Comparison of ENCODE assay signal across 18 cellular contexts in the genomic region with DNA sequence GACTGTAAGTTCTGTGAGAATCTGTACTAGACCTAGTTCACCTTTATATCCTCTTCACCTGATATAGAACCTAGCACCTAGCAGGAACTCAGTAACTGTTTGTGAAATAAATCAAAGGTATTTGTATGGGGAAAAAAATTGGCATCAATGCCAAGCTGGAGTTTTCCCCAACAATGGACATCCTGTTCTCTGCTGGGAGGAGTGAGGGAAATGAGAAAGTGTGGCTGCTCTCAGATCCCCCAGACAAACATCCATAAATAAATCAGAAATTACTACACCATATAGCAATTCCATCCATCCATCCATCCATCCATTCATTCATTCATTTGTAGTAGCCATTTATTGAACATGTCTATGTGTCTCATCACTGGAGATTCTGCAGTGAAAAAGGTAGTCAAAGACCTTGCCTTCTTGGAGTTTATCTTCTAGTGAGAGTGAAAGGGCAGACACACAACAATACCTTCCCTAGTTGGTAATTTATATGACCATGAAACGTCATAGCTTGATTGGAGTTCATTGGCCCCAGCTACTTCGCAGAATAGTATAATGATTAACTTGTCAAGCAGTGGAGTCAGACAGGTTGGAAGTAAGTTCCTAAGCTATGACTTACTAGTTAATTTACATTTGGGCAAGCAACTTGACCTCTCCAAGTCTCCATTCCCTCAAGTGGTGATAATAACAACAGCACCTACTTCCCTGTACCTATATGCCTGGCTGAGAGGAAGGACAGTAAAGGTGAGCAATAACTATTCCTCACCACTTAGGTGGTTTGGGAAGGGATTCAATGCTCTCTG.
"Had no signal": no experiment of that assay in that cellular context is flagged by ENCODE, and none has a peak within 500 bp of the region (broad histone marks: within the 10 kb centered on the region; RNA-seq: fewer than 3 reads in every experiment).

No MANE protein-coding gene starts in this region.

- ATAC-seq: activated CD4-positive, CD25-positive, alpha-beta regulatory T cell treated with anti-CD3 and anti-CD28 coated beads, Interleukin-2, amount 50 U/mL, for 24 hours; activated naive CD8-positive, alpha-beta T cell treated with anti-CD3 and anti-CD28 coated beads, Interleukin-2, amount 50 U/mL, for 24 hours; activated T-helper 17 cell treated with anti-CD3 and anti-CD28 coated beads, Interleukin-2, amount 50 U/mL, for 72 hours; natural killer cell treated with Interleukin-12 subunit alpha and Interleukin-12 subunit beta and Interleukin-15 and Interleukin-18, amount 100 ng/mL, for 72 hours; right cardiac atrium had no signal

- H3K4me1 ChIP-seq: left ventricle myocardium inferior, SJCRH30, testis had no signal

- H3K27me3 ChIP-seq: cardiac muscle cell, testis, upper lobe of left lung had no signal

- H3K4me3 ChIP-seq: cardiac muscle cell, left ventricle myocardium inferior, SJCRH30, skin epidermis, testis, upper lobe of left lung had no signal

- H3K9me3 ChIP-seq: left ventricle myocardium inferior, SJCRH30, testis, upper lobe of left lung had no signal

- H3K4me1 Mint-ChIP-seq: activated naive CD8-positive, alpha-beta T cell treated with anti-CD3 and anti-CD28 coated beads, Interleukin-2, amount 50 U/mL, for 24 hours; activated T-helper 17 cell treated with anti-CD3 and anti-CD28 coated beads, Interleukin-2, amount 50 U/mL, for 72 hours; immature natural killer cell had no signal

- DNase-seq: activated naive CD4-positive, alpha-beta T cell treated with Interleukin-2 at 50 U/mL for 16 hours; activated naive CD8-positive, alpha-beta T cell treated with anti-CD3 and anti-CD28 coated beads, Interleukin-2, amount 50 U/mL, for 24 hours; activated T-cell treated with anti-CD3 and anti-CD28 coated beads for 4 hours; aorta; immature natural killer cell; left ventricle myocardium inferior; mesenchymal stem cell; right cardiac atrium; SJCRH30; stimulated activated CD4-positive, alpha-beta T cell treated with anti-CD3 and anti-CD28 coated beads, Interleukin-4, amount 100 ng/mL, for 24 hours; testis; upper lobe of left lung had no signal

- H3K36me3 Mint-ChIP-seq: immature natural killer cell; natural killer cell treated with Interleukin-12 subunit alpha and Interleukin-12 subunit beta and Interleukin-15 and Interleukin-18, amount 100 ng/mL, for 72 hours had no signal

- H3K36me3 ChIP-seq: cardiac muscle cell, left ventricle myocardium inferior, SJCRH30, upper lobe of left lung had no signal

- H3K9me3 Mint-ChIP-seq: activated naive CD8-positive, alpha-beta T cell treated with anti-CD3 and anti-CD28 coated beads, Interleukin-2, amount 50 U/mL, for 24 hours; activated T-helper 17 cell treated with anti-CD3 and anti-CD28 coated beads, Interleukin-2, amount 50 U/mL, for 72 hours; immature natural killer cell; natural killer cell treated with Interleukin-12 subunit alpha and Interleukin-12 subunit beta and Interleukin-15 and Interleukin-18, amount 100 ng/mL, for 72 hours; stimulated activated naive CD8-positive, alpha-beta T cell treated with anti-CD3 and anti-CD28 coated beads, Interleukin-15, Interleukin-2, amounts not matched to agents 100 ng/mL and 50 ng/mL, for 24 hours had no signal

- H3K4me3 Mint-ChIP-seq: activated naive CD8-positive, alpha-beta T cell treated with anti-CD3 and anti-CD28 coated beads, Interleukin-2, amount 50 U/mL, for 24 hours; activated T-helper 17 cell treated with anti-CD3 and anti-CD28 coated beads, Interleukin-2, amount 50 U/mL, for 72 hours; immature natural killer cell; natural killer cell treated with Interleukin-12 subunit alpha and Interleukin-12 subunit beta and Interleukin-15 and Interleukin-18, amount 100 ng/mL, for 72 hours; stimulated activated naive CD8-positive, alpha-beta T cell treated with anti-CD3 and anti-CD28 coated beads, Interleukin-15, Interleukin-2, amounts not matched to agents 100 ng/mL and 50 ng/mL, for 24 hours had no signal

- H3K27ac Mint-ChIP-seq: activated naive CD8-positive, alpha-beta T cell treated with anti-CD3 and anti-CD28 coated beads, Interleukin-2, amount 50 U/mL, for 24 hours; activated T-helper 17 cell treated with anti-CD3 and anti-CD28 coated beads, Interleukin-2, amount 50 U/mL, for 72 hours; immature natural killer cell; natural killer cell treated with Interleukin-12 subunit alpha and Interleukin-12 subunit beta and Interleukin-15 and Interleukin-18, amount 100 ng/mL, for 72 hours; stimulated activated naive CD8-positive, alpha-beta T cell treated with anti-CD3 and anti-CD28 coated beads, Interleukin-15, Interleukin-2, amounts not matched to agents 100 ng/mL and 50 ng/mL, for 24 hours had no signal

- H3K27ac ChIP-seq: cardiac muscle cell, left ventricle myocardium inferior, SJCRH30, skin epidermis, testis, upper lobe of left lung had no signal
